14 cellular contexts compared by ENCODE assay signal in the genomic region with DNA sequence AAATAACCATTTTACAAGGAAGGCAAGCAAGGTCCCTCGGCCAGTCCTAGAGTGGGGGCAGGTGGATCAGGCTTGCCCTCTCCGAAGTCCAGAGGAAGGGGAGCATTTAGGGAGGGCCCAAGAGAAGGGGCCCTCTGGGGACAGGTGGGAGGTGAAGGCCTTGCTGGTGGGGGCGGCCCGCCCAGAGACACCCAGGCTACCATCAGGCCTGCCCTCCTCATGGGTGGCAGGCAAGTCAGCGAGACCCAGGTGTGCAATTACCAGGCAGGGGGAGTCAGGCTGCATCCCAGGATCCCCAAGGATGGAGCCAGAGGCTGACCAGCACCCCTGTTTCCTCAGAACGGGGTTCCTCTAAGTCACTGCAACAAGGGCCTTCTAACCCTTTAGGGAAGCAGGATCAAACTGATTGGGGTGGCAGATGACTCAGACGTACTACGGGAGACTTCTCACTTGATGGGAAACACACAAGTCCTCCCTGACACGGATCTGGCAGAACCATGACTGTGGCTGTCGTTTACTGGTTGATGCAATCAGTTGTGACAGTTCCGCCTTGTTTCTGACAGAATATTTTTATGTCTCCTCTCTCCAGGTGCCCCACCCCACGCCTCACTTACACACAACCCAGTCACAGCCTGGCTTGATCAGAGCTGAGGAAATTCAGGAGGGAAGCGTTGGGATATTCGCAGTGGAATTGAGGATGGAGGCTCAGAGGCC. TPM values are rescaled to one million over a fixed set of nuclear protein-coding genes. Genes with fewer than 3 reads are reported as not detected.
DNase-seq lines count a peak whose midpoint lies in the region; ATAC-seq and TF ChIP-seq lines count a peak whose summit lies in the region.
"Had no signal": no experiment of that assay in that cellular context is flagged by ENCODE, and none has a peak within 500 bp of the region (broad histone marks: within the 10 kb centered on the region; RNA-seq: fewer than 3 reads in every experiment).

No MANE protein-coding gene starts in this region.

- no peak overlapping the region for H3K4me3 ChIP-seq in SK-N-SH (ENCODE audit: low read depth in 2 of 2, low read length in 1 of 2)
- H3K4me3 ChIP-seq in osteoblast (ENCODE audit: insufficient read depth, low read length) = no peak overlapping the region
- no peak overlapping the region for H3K4me3 ChIP-seq in heart left ventricle
- H3K4me3 ChIP-seq: A549, ascending aorta, Peyer's patch, sigmoid colon had no signal

- H3K36me3 ChIP-seq in SK-N-SH (replicated peaks in 1 of 2; ENCODE audit: control insufficient read depth in 1 of 2, insufficient read depth in 2 of 2, low read length in 1 of 2) = no peaks in the 10 kb centered on the region
- peaks cover 54% of the 10 kb centered on the region for H3K36me3 ChIP-seq in osteoblast (ENCODE audit: insufficient read depth, low read length)
- H3K36me3 ChIP-seq in heart left ventricle = peaks cover 0 to 9% (median 0%) of the 10 kb centered on the region in 9 donors
- H3K36me3 ChIP-seq: Peyer's patch had no signal

- no peaks in the 10 kb centered on the region for H4K20me1 ChIP-seq in SK-N-SH (ENCODE audit: insufficient read depth)
- peaks cover 12% of the 10 kb centered on the region for H4K20me1 ChIP-seq in osteoblast (ENCODE audit: insufficient read depth, low read length)

- TF ChIP-seq EP300 in SK-N-SH (IDR thresholded peaks at IDR 0.05; ENCODE audit: borderline replicate concordance in 1 of 2, low read depth in 1 of 2, low read length in 1 of 2) = no peak

- H3K4me2 ChIP-seq in SK-N-SH (no peak overlapping the region), osteoblast (ENCODE audit: insufficient read depth, low read length) (no peak overlapping the region)
- H3K4me2 ChIP-seq: A549 had no signal

- H3K9me3 ChIP-seq in SK-N-SH (no peaks in the 10 kb centered on the region), osteoblast (ENCODE audit: low read depth, low read length) (no peaks in the 10 kb centered on the region), heart left ventricle (no peaks in the 10 kb centered on the region)
- H3K9me3 ChIP-seq: A549, ascending aorta, Peyer's patch, sigmoid colon had no signal

- peaks cover 6% of the 10 kb centered on the region for H3K36me3 Mint-ChIP-seq in type B pancreatic cell
- no peaks in the 10 kb centered on the region for H3K36me3 Mint-ChIP-seq in activated CD8-positive, alpha-beta T cell treated with anti-CD3 and anti-CD28 coated beads for 36 hours (ENCODE audit: low read depth)

- H3K4me3 Mint-ChIP-seq in type B pancreatic cell = no peak overlapping the region
- H3K4me3 Mint-ChIP-seq in activated CD8-positive, alpha-beta T cell treated with anti-CD3 and anti-CD28 coated beads for 36 hours = no peak overlapping the region

- no peaks in the 10 kb centered on the region for H3K79me2 ChIP-seq in SK-N-SH (ENCODE audit: insufficient read depth)
- H3K79me2 ChIP-seq in osteoblast (ENCODE audit: insufficient read depth, low read length) = no peaks in the 10 kb centered on the region

- DNase-seq in SK-N-SH = no peak
- DNase-seq in SK-N-DZ (ENCODE audit: low spot score) = peak; percentile 46
- DNase-seq in iris pigment epithelial cell (ENCODE audit: low read depth) = peak; percentile 39
- DNase-seq in type B pancreatic cell (ENCODE audit: extremely low spot score, unreplicated experiment) = peak; percentile 50
- DNase-seq in osteoblast (ENCODE audit: insufficient read length, low spot score, missing footprints) = no peak
- no peak for DNase-seq in heart left ventricle
- DNase-seq in activated CD8-positive, alpha-beta T cell treated with anti-CD3 and anti-CD28 coated beads for 36 hours = no peak
- DNase-seq: Karpas-422, Peyer's patch, sigmoid colon, WERI-Rb-1 had no signal

- H3K9me2 ChIP-seq in SK-N-SH = no peaks in the 10 kb centered on the region

- peak overlapping the region; percentile 31 for H3K27ac Mint-ChIP-seq in type B pancreatic cell
- H3K27ac Mint-ChIP-seq in activated CD8-positive, alpha-beta T cell treated with anti-CD3 and anti-CD28 coated beads for 36 hours = no peak overlapping the region

- peaks cover 0 to 5% of the 10 kb centered on the region in 2 experiments; a peak in 1 of 4 replicates for H3K4me1 ChIP-seq in SK-N-SH (ENCODE audit: control insufficient read depth in 1 of 2, insufficient read depth in 2 of 2, low read depth in 1 of 2, low read length in 1 of 2)
- H3K4me1 ChIP-seq in osteoblast (ENCODE audit: insufficient read depth, low read length) = no peaks in the 10 kb centered on the region
- peaks cover 0 to 4% (median 0%) of the 10 kb centered on the region in 12 donors for H3K4me1 ChIP-seq in heart left ventricle
- H3K4me1 ChIP-seq: Peyer's patch had no signal

- H3K27me3 Mint-ChIP-seq in type B pancreatic cell = peaks cover 3% of the 10 kb centered on the region
- H3K27me3 Mint-ChIP-seq in activated CD8-positive, alpha-beta T cell treated with anti-CD3 and anti-CD28 coated beads for 36 hours = no peaks in the 10 kb centered on the region

- ATAC-seq in SK-N-SH treated with all-trans-retinoic acid at 6 μM for 48 hours = no peak; the same call in 2 of the 3 replicates
- no peak for ATAC-seq in heart left ventricle
- no peak for ATAC-seq in activated CD8-positive, alpha-beta T cell treated with anti-CD3 and anti-CD28 coated beads for 36 hours
- ATAC-seq: A549 had no signal

- peaks cover 12% of the 10 kb centered on the region for H3K4me1 Mint-ChIP-seq in type B pancreatic cell (ENCODE audit: unreplicated experiment)
- no peaks in the 10 kb centered on the region for H3K4me1 Mint-ChIP-seq in activated CD8-positive, alpha-beta T cell treated with anti-CD3 and anti-CD28 coated beads for 36 hours (ENCODE audit: low read depth)

- H3K27me3 ChIP-seq in SK-N-SH (ENCODE audit: insufficient read depth) = no peaks in the 10 kb centered on the region
- H3K27me3 ChIP-seq in osteoblast (ENCODE audit: insufficient read depth, low read length) = no peaks in the 10 kb centered on the region
- H3K27me3 ChIP-seq in heart left ventricle = no peaks in the 10 kb centered on the region
- H3K27me3 ChIP-seq: ascending aorta, Peyer's patch, sigmoid colon had no signal

- intact Hi-C loops in heart left ventricle (cut with DNase I) = loop anchor here in 2 of 10 donors (5.0 to 10.0 kb wide), 2 partner anchors 48 to 135 kb away; no protein-coding TSS in a partner anchor
- intact Hi-C loops in activated CD8-positive, alpha-beta T cell treated with anti-CD3 and anti-CD28 coated beads for 36 hours (cut with micrococcal nuclease) = no loop called here

- H3K9ac ChIP-seq in SK-N-SH = no peak overlapping the region

- no peak for TF ChIP-seq POLR2A in heart left ventricle (IDR thresholded peaks at IDR 0.05)

- WGBS in SK-N-SH (ENCODE audit: low lambda C conversion rate) = 79% methylated on average over 10 of the region's 14 CpGs
- WGBS in heart left ventricle, 4 donors = 73 to 82% (median 81%) methylated on average over 12 to 14 of the region's 14 CpGs

- TF ChIP-seq CTCF in SK-N-SH (IDR thresholded peaks at IDR 0.05) (no peak), type B pancreatic cell (conservative IDR thresholded peaks at IDR 0.05) (no peak), osteoblast (IDR thresholded peaks at IDR 0.05; ENCODE audit: extremely low read depth, low read depth, low read length) (no peak), heart left ventricle (IDR thresholded peaks at IDR 0.05) (no peak)
- TF ChIP-seq CTCF in activated CD8-positive, alpha-beta T cell treated with anti-CD3 and anti-CD28 coated beads for 36 hours (IDR thresholded peaks at IDR 0.05) = no peak

- H3F3A ChIP-seq in SK-N-SH (replicated peaks; ENCODE audit: insufficient read depth) = no peaks in the 10 kb centered on the region

- H2AFZ ChIP-seq in SK-N-SH (ENCODE audit: low read depth) = no peak overlapping the region
- no peak overlapping the region for H2AFZ ChIP-seq in osteoblast (ENCODE audit: low read length)

- no peak for TF ChIP-seq RAD21 in SK-N-SH (IDR thresholded peaks at IDR 0.05; ENCODE audit: low read length)

- POLR2A ChIA-PET in SK-N-SH (lab: Yijun Ruan, JAX) = no interaction called here
- POLR2A ChIA-PET in activated CD8-positive, alpha-beta T cell treated with anti-CD3 and anti-CD28 coated beads for 36 hours (lab: Charles Lee) = no interaction called here

- no peaks in the 10 kb centered on the region for H3K9me3 Mint-ChIP-seq in type B pancreatic cell
- no peaks in the 10 kb centered on the region for H3K9me3 Mint-ChIP-seq in activated CD8-positive, alpha-beta T cell treated with anti-CD3 and anti-CD28 coated beads for 36 hours

- CTCF ChIA-PET in SK-N-SH (lab: Yijun Ruan, JAX) = interaction anchor here (4.1 kb wide), 1 partner anchor 50 kb away, joined by 20 read pairs; no protein-coding TSS in a partner anchor
- CTCF ChIA-PET in activated CD8-positive, alpha-beta T cell treated with anti-CD3 and anti-CD28 coated beads for 36 hours (lab: Charles Lee) = interaction anchor here (1.5 kb wide), 1 partner anchor 50 kb away, joined by 3 read pairs; no protein-coding TSS in a partner anchor

- H3K27ac ChIP-seq in SK-N-SH (ENCODE audit: low read depth in 2 of 2, low read length in 1 of 2) = no peak overlapping the region
- no peak overlapping the region for H3K27ac ChIP-seq in osteoblast (ENCODE audit: low read depth, low read length)
- no peak overlapping the region for H3K27ac ChIP-seq in heart left ventricle
- H3K27ac ChIP-seq: A549, Peyer's patch, sigmoid colon, WERI-Rb-1 had no signal

TF ChIP-seq in SK-N-SH, 30 proteins besides CTCF, POLR2A, EP300 and RAD21 (continues in another document):
- TF ChIP-seq RCOR1 (IDR thresholded peaks at IDR 0.05; ENCODE audit: low read length) = no peak

TF ChIP-seq in SK-N-SH treated with all-trans-retinoic acid at 6 μM for 48 hours, 23 proteins besides CTCF, POLR2A, EP300 and RAD21 (continues in another document):
- no peak for TF ChIP-seq CREB5 (CRISPR knock-in tag; IDR thresholded peaks at IDR 0.05; ENCODE audit: low read depth)

RNA-seq across cellular contexts. Expression of gene LOXL4, which starts 8.2 kb away (rescaled TPM):
- polyA plus RNA-seq in SK-N-SH (2012; rRNA removed) (1.4 and 1.7 TPM in 2 replicates), heart left ventricle (10 to 100 TPM in 1 of 2 donors, under 1 TPM in 1; 0.88 to 13.5 TPM)
- 0.76 and 1.4 TPM in 2 replicates for polyA plus RNA-seq in SK-N-SH (2012; cell fraction: cytosol; rRNA removed)
- polyA plus RNA-seq in SK-N-SH (2012; cell fraction: nucleus; rRNA removed) = 1.8 and 2.2 TPM in 2 replicates
- 2.3 and 2.8 TPM in 2 replicates for polyA plus RNA-seq in SK-N-DZ (2014; cell fraction: cytosol; rRNA removed)
- 3.2 and 3.6 TPM in 2 replicates for polyA plus RNA-seq in SK-N-DZ (2014; cell fraction: nucleus; rRNA removed)
- total RNA-seq in type B pancreatic cell (ENCODE audit: low replicate concordance) (40.5 and 59.4 TPM in 2 replicates), osteoblast (28.6 and 36.6 TPM in 2 replicates), heart left ventricle (10 to 100 TPM in 2 of 9 donors, 1 to 10 TPM in 7; 1.0 to 68.8 (median 1.7) TPM)
- total RNA-seq in activated CD8-positive, alpha-beta T cell treated with anti-CD3 and anti-CD28 coated beads for 36 hours = not detected

Comparison
In these comparisons a context has a peak if more than half of its experiments do, and no peak if none do; other contexts are left out.
1. DNase-seq: peak in SK-N-DZ (single experiment), iris pigment epithelial cell (single experiment) and type B pancreatic cell (single experiment); none in SK-N-SH (single experiment), osteoblast (single experiment), heart left ventricle (0 of 5) and activated CD8-positive, alpha-beta T cell treated with anti-CD3 and anti-CD28 coated beads for 36 hours (single experiment).